17 cellular contexts compared by ENCODE assay signal in genomic region chr15:68617001-68617400, GRCh38. TPM values are rescaled to one million over a fixed set of nuclear protein-coding genes. Genes with fewer than 3 reads are reported as not detected.
DNase-seq lines count a peak whose midpoint lies in the region; ATAC-seq, FAIRE-seq and TF ChIP-seq lines count a peak whose summit lies in the region.
"Had no signal": no experiment of that assay in that cellular context is flagged by ENCODE, and none has a peak within 500 bp of the region (broad histone marks: within the 10 kb centered on the region; RNA-seq: fewer than 3 reads in every experiment).

No MANE protein-coding gene starts in this region.

- H3K27ac ChIP-seq in H1 (ENCODE audit: low read depth, low read length) (no peak overlapping the region), substantia nigra (ENCODE audit: low read depth, low read length, poor library complexity, severe bottlenecking) (peak overlapping the region; percentile 99), Peyer's patch (no peak overlapping the region)
- H3K27ac ChIP-seq: body of pancreas, colonic mucosa had no signal

- TF ChIP-seq RAD21 in H1 (IDR thresholded peaks at IDR 0.05 in 1 of 2, conservative IDR thresholded peaks at IDR 0.05 in 1 of 2; ENCODE audit: low read depth in 2 of 2, low read length in 2 of 2), result no peak

- H3K79me2 ChIP-seq in H1 (ENCODE audit: control insufficient read depth in 1 of 2, insufficient read depth in 2 of 2, low read length in 2 of 2), result no peaks in the 10 kb centered on the region

- H2AFZ ChIP-seq in H1 (ENCODE audit: low read length), result no peak overlapping the region

- H4K20me1 ChIP-seq in H1 (replicated peaks in 1 of 2; ENCODE audit: control insufficient read depth in 1 of 2, insufficient read depth in 2 of 2, low read length in 2 of 2), result no peaks in the 10 kb centered on the region

- no peak for ATAC-seq in GM21529 (IDR thresholded peaks at IDR 0.05; ENCODE audit: unreplicated experiment)
- ATAC-seq: body of pancreas, heart right ventricle, left ventricle myocardium superior had no signal

- no peak overlapping the region for H2BK120ac ChIP-seq in H1 (replicated peaks; ENCODE audit: low read depth, low read length)

- H3K4me3 ChIP-seq in H1 (ENCODE audit: extremely low read depth in 1 of 4, insufficient read depth in 2 of 4, low read depth in 3 of 4, low read length in 4 of 4), result no peak overlapping the region
- no peak overlapping the region for H3K4me3 ChIP-seq in Peyer's patch
- H3K4me3 ChIP-seq: body of pancreas, colonic mucosa, HAP-1, heart right ventricle had no signal

- no peak for TF ChIP-seq EP300 in H1 (IDR thresholded peaks at IDR 0.05; ENCODE audit: borderline replicate concordance in 1 of 2, low read depth in 2 of 2, low read length in 2 of 2)

- no peak overlapping the region for H3K23ac ChIP-seq in H1 (ENCODE audit: insufficient read length)

- H4K8ac ChIP-seq in H1 (ENCODE audit: extremely low read depth, insufficient read depth, low read length), result no peak overlapping the region

- H3K9me3 ChIP-seq in H1 (ENCODE audit: insufficient read depth in 2 of 2, low read depth in 1 of 2, low read length in 1 of 2), result no peaks in the 10 kb centered on the region
- no peaks in the 10 kb centered on the region for H3K9me3 ChIP-seq in Peyer's patch
- H3K9me3 ChIP-seq: body of pancreas, Caco-2, colonic mucosa, HAP-1, heart right ventricle had no signal

- H3K18ac ChIP-seq in H1 (ENCODE audit: extremely low read depth, low read length), result no peak overlapping the region

- H2BK15ac ChIP-seq in H1 (ENCODE audit: low read length), result no peak overlapping the region

- TF ChIP-seq POLR2A in H1 (IDR thresholded peaks at IDR 0.05; ENCODE audit: control extremely low read depth in 1 of 2, low read depth in 2 of 2, low read length in 2 of 2) (no peak), Peyer's patch (IDR thresholded peaks at IDR 0.05) (no peak)

- DNase-seq in EH (ENCODE audit: low read depth), result peak; percentile 45
- DNase-seq in M059J (ENCODE audit: low read depth), result peak; percentile 53
- no peak for DNase-seq in H1 (ENCODE audit: low read depth in 1 of 2, low spot score in 2 of 2)
- peak in 4 of 49 donors; percentile 21 to 37 (median 30) for DNase-seq in substantia nigra (lab: John Stamatoyannopoulos, UW)
- DNase-seq in activated gamma-delta T cell (lab: John Stamatoyannopoulos, UW), result no peak
- DNase-seq in Peyer's patch, result no peak
- DNase-seq: activated CD4-positive, alpha-beta memory T cell treated with anti-CD3 and anti-CD28 coated beads, Interleukin-2, amount 10 ng/mL, durations not matched to agents 7 days and 5 days; activated effector memory CD4-positive, alpha-beta T cell treated with Interleukin-2 at 50 U/mL for 16 hours; body of pancreas; Caco-2; colonic mucosa; heart right ventricle; left ventricle myocardium superior; NCI-H1436 treated with DMSO at 0.1 percent for 48 hours; T1000 had no signal

- no peak overlapping the region for H2BK5ac ChIP-seq in H1 (ENCODE audit: low read depth, low read length)

- no peaks in the 10 kb centered on the region for H3K79me1 ChIP-seq in H1 (ENCODE audit: low read depth, low read length)

- H4K91ac ChIP-seq in H1 (replicated peaks; ENCODE audit: insufficient read length, low read length), result no peak overlapping the region

- no peaks in the 10 kb centered on the region for H3K27me3 ChIP-seq in H1 (replicated peaks in 1 of 4; ENCODE audit: control insufficient read depth in 3 of 4, extremely low read depth in 1 of 4, insufficient read depth in 3 of 4, low read length in 3 of 4)
- no peaks in the 10 kb centered on the region for H3K27me3 ChIP-seq in Peyer's patch
- H3K27me3 ChIP-seq: body of pancreas, colonic mucosa, heart right ventricle had no signal

- no peak overlapping the region for H3K4ac ChIP-seq in H1 (replicated peaks; ENCODE audit: insufficient read length, low read depth, low read length)

- 83% methylated on average over 2 of the region's 2 CpGs; no CpG with 5 or more reads in 1 of the 2 experiments for WGBS in H1 (ENCODE audit: extremely low coverage in 1 of 2, insufficient coverage in 1 of 2, insufficient read length in 1 of 2, insufficient replicate concordance in 2 of 2, low coverage in 1 of 2, low lambda C conversion rate in 2 of 2, missing lambda C conversion rate in 1 of 2), 2 experiments

- H3K9ac ChIP-seq in H1 (replicated peaks in 1 of 4; ENCODE audit: extremely low read depth in 1 of 4, low read depth in 3 of 4, low read length in 3 of 4), result no peak overlapping the region

- H4K5ac ChIP-seq in H1 (ENCODE audit: insufficient read length, low read depth, low read length), result no peak overlapping the region

- no peak overlapping the region for H3K4me2 ChIP-seq in H1 (ENCODE audit: insufficient read depth in 1 of 2, low read depth in 2 of 2, low read length in 2 of 2)

- no peak overlapping the region for H3K56ac ChIP-seq in H1 (replicated peaks; ENCODE audit: insufficient read length, low read depth, low read length)

- H3K4me1 ChIP-seq in H1 (replicated peaks in 1 of 4; ENCODE audit: control insufficient read depth in 3 of 4, insufficient read depth in 4 of 4, low read length in 3 of 4), result peaks cover 7 to 17% (median 9%) of the 10 kb centered on the region in 4 experiments
- peaks cover 0 to 7% (median 0%) of the 10 kb centered on the region in 4 donors for H3K4me1 ChIP-seq in Peyer's patch
- H3K4me1 ChIP-seq: body of pancreas, Caco-2, colonic mucosa had no signal

- FAIRE-seq in H1 (lab: Jason Lieb, UNC), result no peak

- H3K36me3 ChIP-seq in H1 (ENCODE audit: control insufficient read depth in 2 of 4, insufficient read depth in 4 of 4, low read length in 3 of 4), result no peaks in the 10 kb centered on the region; a peak in 1 of 8 replicates
- H3K36me3 ChIP-seq in Peyer's patch, result no peaks in the 10 kb centered on the region
- H3K36me3 ChIP-seq: colonic mucosa, HAP-1, heart right ventricle had no signal

- H3K23me2 ChIP-seq in H1 (ENCODE audit: low read depth, low read length), result no peaks in the 10 kb centered on the region

- TF ChIP-seq CTCF in H1 (IDR thresholded peaks at IDR 0.05; ENCODE audit: control extremely low read depth in 1 of 3, insufficient read depth in 1 of 3, low read depth in 1 of 3, low read length in 3 of 3) (no peak), Peyer's patch (IDR thresholded peaks at IDR 0.05) (no peak)

- CTCF ChIA-PET in H1 (lab: Charles Lee; ENCODE audit: partially characterized antibody), result interaction anchor here (0.5 to 2.8 kb wide), 9 partner anchors 10 to 212 kb away, joined by 3 to 10 read pairs (median 4); no protein-coding TSS in a partner anchor

- H2BK20ac ChIP-seq in H1 (ENCODE audit: low read length), result no peak overlapping the region

- H2AK5ac ChIP-seq in H1 (ENCODE audit: low read depth, low read length), result no peak overlapping the region

- H2BK12ac ChIP-seq in H1 (ENCODE audit: low read depth, low read length), result 0 out of 2 replicates have a peak overlapping the region, but pooled peaks have one; percentile 42

- POLR2A ChIA-PET in H1 (lab: Charles Lee; ENCODE audit: partially characterized antibody), result interaction anchor here (0.6 kb wide), 1 partner anchor 24 kb away, joined by 3 read pairs; no protein-coding TSS in a partner anchor

- no peak overlapping the region for H3K14ac ChIP-seq in H1 (ENCODE audit: insufficient read length)

TF ChIP-seq in H1, 55 proteins besides CTCF, POLR2A, EP300 and RAD21:
- no peak for TF ChIP-seq KDM1A (IDR thresholded peaks at IDR 0.05; ENCODE audit: borderline replicate concordance, low read length)
- no peak for TF ChIP-seq FOSL1 (IDR thresholded peaks at IDR 0.05; ENCODE audit: insufficient read depth, low read depth, low read length)

RNA-seq across cellular contexts. Expression of gene CORO2B, which starts 38.2 kb away (rescaled TPM):
- 6.7 and 10.5 TPM in 2 replicates for total RNA-seq in M059J (2014; rRNA removed; shearing (Covaris generic))
- 3.4 and 4.7 TPM in 2 replicates for total RNA-seq in H1 (2021; fragmentation: NEBNext Ultra II Directional; extraction: Animal tissue kit (Norgen Biotek cat#: 25700))
- polyA plus RNA-seq in H1 (2011; rRNA removed), result 6.1 and 6.7 TPM in 2 replicates
- polyA plus RNA-seq in H1 (2011; cell fraction: cytosol; rRNA removed), result 3.5 TPM
- 5.4 TPM for polyA plus RNA-seq in H1 (2011; cell fraction: nucleus; rRNA removed)
- 3.8 to 5.5 TPM (median 4.8 TPM) in 4 replicates for polyA plus RNA-seq in H1 (2012, experiment 1 of 2)
- polyA plus RNA-seq in H1 (2012, experiment 2 of 2), result 3.7 TPM
- polyA plus RNA-seq in H1 (2013, experiment 1 of 2), result 2.4 TPM
- 2.2 TPM for polyA plus RNA-seq in H1 (2013, experiment 2 of 2)
- polyA minus RNA-seq in H1 (2011; rRNA and poly(A)+ RNA removed), result 4.0 TPM in 2 replicates
- polyA minus RNA-seq in H1 (2011; cell fraction: cytosol; rRNA and poly(A)+ RNA removed), result 2.9 TPM
- polyA minus RNA-seq in H1 (2011; cell fraction: nucleus; rRNA and poly(A)+ RNA removed), result 2.2 TPM
- 1 to 10 TPM in 3 of 4 donors, under 1 TPM in 1; 0.70 to 9.1 (median 1.7) TPM for total RNA-seq in Peyer's patch
- total RNA-seq: activated CD4-positive, alpha-beta memory T cell treated with anti-CD3 and anti-CD28 coated beads, Interleukin-2, amount 10 ng/mL, durations not matched to agents 7 days and 5 days had no signal

Comparison
In these comparisons a context has a peak if more than half of its experiments do, and no peak if none do; other contexts are left out.
1. DNase-seq: peak in EH (single experiment) and M059J (single experiment); none in H1 (0 of 2), activated gamma-delta T cell (single experiment) and Peyer's patch (0 of 3).